1 cellular context compared by ENCODE assay signal in the genomic region with DNA sequence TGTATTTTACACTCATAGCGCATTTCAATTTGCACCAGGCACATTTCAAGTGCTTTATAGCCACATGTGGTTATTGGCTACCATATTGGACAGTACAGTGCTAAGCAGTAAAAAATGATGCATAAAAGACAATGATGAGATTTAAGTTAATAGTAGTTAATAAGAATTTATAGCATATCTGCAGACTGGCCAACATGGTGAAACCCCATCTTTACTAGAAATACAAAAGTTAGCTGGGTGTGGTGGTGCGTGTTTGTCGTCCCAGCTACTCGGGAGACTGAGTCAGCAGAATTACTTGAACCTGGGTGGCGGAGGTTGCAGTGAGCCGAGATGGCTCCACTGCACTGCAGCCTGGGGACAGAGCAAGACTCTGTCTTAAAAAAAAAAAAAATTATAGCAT.
TF ChIP-seq lines count a peak whose summit lies in the region.

No MANE protein-coding gene starts in this region.

TF ChIP-seq in GM12878, 131 proteins besides CTCF, POLR2A, EP300 and RAD21:
- TF ChIP-seq, protein P1, sequence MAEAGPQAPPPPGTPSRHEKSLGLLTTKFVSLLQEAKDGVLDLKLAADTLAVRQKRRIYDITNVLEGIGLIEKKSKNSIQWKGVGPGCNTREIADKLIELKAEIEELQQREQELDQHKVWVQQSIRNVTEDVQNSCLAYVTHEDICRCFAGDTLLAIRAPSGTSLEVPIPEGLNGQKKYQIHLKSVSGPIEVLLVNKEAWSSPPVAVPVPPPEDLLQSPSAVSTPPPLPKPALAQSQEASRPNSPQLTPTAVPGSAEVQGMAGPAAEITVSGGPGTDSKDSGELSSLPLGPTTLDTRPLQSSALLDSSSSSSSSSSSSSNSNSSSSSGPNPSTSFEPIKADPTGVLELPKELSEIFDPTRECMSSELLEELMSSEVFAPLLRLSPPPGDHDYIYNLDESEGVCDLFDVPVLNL (IDR thresholded peaks at IDR 0.05; ENCODE audit: low read depth, low read length), result no peak
- no peak for TF ChIP-seq TCF3 (IDR thresholded peaks at IDR 0.05; ENCODE audit: borderline replicate concordance, insufficient read depth, low read depth, low read length)
- no peak for TF ChIP-seq CUX1 (IDR thresholded peaks at IDR 0.05; ENCODE audit: insufficient replicate concordance, low read depth, low read length)
- TF ChIP-seq IKZF1 (conservative IDR thresholded peaks at IDR 0.05), result no peak
- TF ChIP-seq SMAD5 (IDR thresholded peaks at IDR 0.05; ENCODE audit: low read depth), result no peak
- TF ChIP-seq, protein P2, sequence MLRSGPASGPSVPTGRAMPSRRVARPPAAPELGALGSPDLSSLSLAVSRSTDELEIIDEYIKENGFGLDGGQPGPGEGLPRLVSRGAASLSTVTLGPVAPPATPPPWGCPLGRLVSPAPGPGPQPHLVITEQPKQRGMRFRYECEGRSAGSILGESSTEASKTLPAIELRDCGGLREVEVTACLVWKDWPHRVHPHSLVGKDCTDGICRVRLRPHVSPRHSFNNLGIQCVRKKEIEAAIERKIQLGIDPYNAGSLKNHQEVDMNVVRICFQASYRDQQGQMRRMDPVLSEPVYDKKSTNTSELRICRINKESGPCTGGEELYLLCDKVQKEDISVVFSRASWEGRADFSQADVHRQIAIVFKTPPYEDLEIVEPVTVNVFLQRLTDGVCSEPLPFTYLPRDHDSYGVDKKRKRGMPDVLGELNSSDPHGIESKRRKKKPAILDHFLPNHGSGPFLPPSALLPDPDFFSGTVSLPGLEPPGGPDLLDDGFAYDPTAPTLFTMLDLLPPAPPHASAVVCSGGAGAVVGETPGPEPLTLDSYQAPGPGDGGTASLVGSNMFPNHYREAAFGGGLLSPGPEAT (IDR thresholded peaks at IDR 0.05; ENCODE audit: low read depth), result no peak
- no peak for TF ChIP-seq NFXL1 (IDR thresholded peaks at IDR 0.05; ENCODE audit: borderline replicate concordance)
- TF ChIP-seq, protein P3, sequence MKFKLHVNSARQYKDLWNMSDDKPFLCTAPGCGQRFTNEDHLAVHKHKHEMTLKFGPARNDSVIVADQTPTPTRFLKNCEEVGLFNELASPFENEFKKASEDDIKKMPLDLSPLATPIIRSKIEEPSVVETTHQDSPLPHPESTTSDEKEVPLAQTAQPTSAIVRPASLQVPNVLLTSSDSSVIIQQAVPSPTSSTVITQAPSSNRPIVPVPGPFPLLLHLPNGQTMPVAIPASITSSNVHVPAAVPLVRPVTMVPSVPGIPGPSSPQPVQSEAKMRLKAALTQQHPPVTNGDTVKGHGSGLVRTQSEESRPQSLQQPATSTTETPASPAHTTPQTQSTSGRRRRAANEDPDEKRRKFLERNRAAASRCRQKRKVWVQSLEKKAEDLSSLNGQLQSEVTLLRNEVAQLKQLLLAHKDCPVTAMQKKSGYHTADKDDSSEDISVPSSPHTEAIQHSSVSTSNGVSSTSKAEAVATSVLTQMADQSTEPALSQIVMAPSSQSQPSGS (IDR thresholded peaks at IDR 0.05; ENCODE audit: low read length), result no peak
- TF ChIP-seq SMAD1 (IDR thresholded peaks at IDR 0.05; ENCODE audit: low read depth, partially characterized antibody), result no peak
- no peak for TF ChIP-seq MEF2A (IDR thresholded peaks at IDR 0.05; ENCODE audit: insufficient read depth, low read depth, low read length)
- no peak for TF ChIP-seq CBFB (IDR thresholded peaks at IDR 0.05; ENCODE audit: low read depth)
- TF ChIP-seq, protein P4, sequence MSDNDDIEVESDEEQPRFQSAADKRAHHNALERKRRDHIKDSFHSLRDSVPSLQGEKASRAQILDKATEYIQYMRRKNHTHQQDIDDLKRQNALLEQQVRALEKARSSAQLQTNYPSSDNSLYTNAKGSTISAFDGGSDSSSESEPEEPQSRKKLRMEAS (IDR thresholded peaks at IDR 0.05; ENCODE audit: low read depth, low read length), result no peak
- no peak for TF ChIP-seq CBX3 (IDR thresholded peaks at IDR 0.05; ENCODE audit: borderline replicate concordance, low read depth)
- no peak for TF ChIP-seq IRF4 (IDR thresholded peaks at IDR 0.05; ENCODE audit: low read depth, low read length)
- TF ChIP-seq FOS (IDR thresholded peaks at IDR 0.05; ENCODE audit: borderline replicate concordance, extremely low read depth, insufficient read length), result no peak
- no peak for TF ChIP-seq ATF3 (IDR thresholded peaks at IDR 0.05; ENCODE audit: borderline replicate concordance, extremely low read depth, low read depth, low read length)
- no peak for TF ChIP-seq E2F8 (IDR thresholded peaks at IDR 0.05; ENCODE audit: low read depth, partially characterized antibody)
- no peak for TF ChIP-seq NR2C1 (IDR thresholded peaks at IDR 0.05)
